In the genomic region with DNA sequence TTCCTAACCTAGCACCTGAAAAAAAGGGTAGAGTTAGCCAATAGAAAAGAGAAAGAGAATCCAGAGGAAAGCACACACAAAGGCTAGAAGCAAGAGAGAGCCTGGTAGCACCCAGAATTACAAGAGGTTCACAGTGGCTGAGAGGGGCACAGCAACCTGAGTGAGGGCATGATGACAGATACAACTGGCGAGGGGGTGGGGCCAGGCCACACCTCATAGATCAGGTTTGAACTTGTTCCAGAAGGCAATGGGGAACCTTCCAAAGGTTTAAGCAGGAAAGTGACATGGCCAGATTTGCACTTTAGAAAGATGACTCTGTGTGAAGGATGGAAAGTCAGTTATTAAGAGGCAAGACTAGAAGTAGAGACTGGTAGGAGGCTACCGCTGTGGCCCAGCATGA, we compare ENCODE assay signal across 29 cellular contexts.
DNase-seq lines count a peak whose midpoint lies in the region; ATAC-seq, FAIRE-seq and TF ChIP-seq lines count a peak whose summit lies in the region.
"Had no signal": no experiment of that assay in that cellular context is flagged by ENCODE, and none has a peak within 500 bp of the region (broad histone marks: within the 10 kb centered on the region; RNA-seq: fewer than 3 reads in every experiment).

No MANE protein-coding gene starts in this region.

- intact Hi-C loops in MCF 10A (cut with micrococcal nuclease): no loop called here
- intact Hi-C loops in breast epithelium (cut with DNase I; ENCODE audit: low total_unique reads): no loop called here

- H3K27ac ChIP-seq in breast epithelium: no peak overlapping the region
- H3K27ac ChIP-seq: BLaER1 treated with 17β-estradiol and CSF1 and Interleukin-3, amounts not matched to agents 10 nM and 100 nM; GM23248; KMS-11; PC-9; SJSA1 had no signal

- TF ChIP-seq POLR2A in breast epithelium (IDR thresholded peaks at IDR 0.05): no peak

- H3K4me3 Mint-ChIP-seq in MCF 10A (ENCODE audit: unreplicated experiment): no peak overlapping the region
- H3K4me3 Mint-ChIP-seq: CD4-positive, alpha-beta memory T cell; IgD-negative memory B cell had no signal

- H3K27me3 ChIP-seq in breast epithelium: no peaks in the 10 kb centered on the region
- H3K27me3 ChIP-seq in bronchial epithelial cell (ENCODE audit: control insufficient read depth, insufficient read depth, low read length): no peaks in the 10 kb centered on the region
- H3K27me3 ChIP-seq: BLaER1 treated with 17β-estradiol and CSF1 and Interleukin-3, amounts not matched to agents 10 nM and 100 nM; SJSA1 had no signal

- DNase-seq in MCF 10A (ENCODE audit: unreplicated experiment) (peak; percentile 16), breast epithelium (ENCODE audit: low spot score in 2 of 2) (no peak), bronchial epithelial cell (ENCODE audit: low read depth) (peak; percentile 78), islet precursor cell (peak; percentile 35), NCI-H2227 treated with DMSO at 0.1 percent for 48 hours (lab: John Stamatoyannopoulos, UW) (no peak), NCI-H345 (lab: John Stamatoyannopoulos, UW) (no peak)
- DNase-seq: CD4-positive, alpha-beta memory T cell; COR-L47; DMS79; EL; GDM1; NCI-H1048; NCI-H1417; NCI-H1694; NCI-H2029 treated with DMSO at 0.1 percent for 48 hours; NCI-H446 treated with DMSO at 0.1 percent for 48 hours; NCI-H526; NCI-H82; PC-9; Right ventricle myocardium superior had no signal

- POLR2A ChIA-PET in MCF 10A (lab: Yijun Ruan, JAX): no interaction called here

- no peaks in the 10 kb centered on the region for H3K9me3 ChIP-seq in breast epithelium
- H3K9me3 ChIP-seq: BLaER1 treated with 17β-estradiol and CSF1 and Interleukin-3, amounts not matched to agents 10 nM and 100 nM; HAP-1; SJSA1 had no signal

- peaks cover 11% of the 10 kb centered on the region for H3K27me3 Mint-ChIP-seq in MCF 10A (ENCODE audit: insufficient read depth, unreplicated experiment)

- peaks cover 10% of the 10 kb centered on the region for H3K4me1 Mint-ChIP-seq in MCF 10A (ENCODE audit: insufficient read depth, unreplicated experiment)
- H3K4me1 Mint-ChIP-seq: CD4-positive, alpha-beta memory T cell; IgD-negative memory B cell had no signal

- H3K27ac Mint-ChIP-seq in MCF 10A (ENCODE audit: low read depth, unreplicated experiment): no peak overlapping the region
- H3K27ac Mint-ChIP-seq: CD4-positive, alpha-beta memory T cell; IgD-negative memory B cell had no signal

- no peaks in the 10 kb centered on the region for H3K36me3 Mint-ChIP-seq in MCF 10A (ENCODE audit: insufficient read depth, unreplicated experiment)
- H3K36me3 Mint-ChIP-seq: CD4-positive, alpha-beta memory T cell; IgD-negative memory B cell had no signal

- no peak overlapping the region for H3K4me3 ChIP-seq in breast epithelium
- H3K4me3 ChIP-seq in bronchial epithelial cell (ENCODE audit: low read depth, low read length): no peak overlapping the region
- H3K4me3 ChIP-seq: BLaER1 treated with 17β-estradiol and CSF1 and Interleukin-3, amounts not matched to agents 10 nM and 100 nM; GM12878; GM23248; HAP-1; PC-9; SJSA1 had no signal

- no peaks in the 10 kb centered on the region for H3K36me3 ChIP-seq in breast epithelium
- no peaks in the 10 kb centered on the region for H3K36me3 ChIP-seq in bronchial epithelial cell (ENCODE audit: control insufficient read depth, insufficient read depth, low read length)
- H3K36me3 ChIP-seq: BLaER1 treated with 17β-estradiol and CSF1 and Interleukin-3, amounts not matched to agents 10 nM and 100 nM; HAP-1; SJSA1 had no signal

- CTCF ChIA-PET in MCF 10A (lab: Yijun Ruan, JAX): no interaction called here

- ATAC-seq in HG03039 (IDR thresholded peaks at IDR 0.05; ENCODE audit: unreplicated experiment): no peak
- ATAC-seq: GM12878 had no signal

- BruUV-seq in MCF 10A (replicated peaks; lab: Mats Ljungman, UMichigan): no TSS peak

- H3K9me3 Mint-ChIP-seq in MCF 10A (ENCODE audit: unreplicated experiment): no peaks in the 10 kb centered on the region
- H3K9me3 Mint-ChIP-seq: IgD-negative memory B cell had no signal

- no peak for FAIRE-seq in bronchial epithelial cell (lab: Jason Lieb, UNC)
- FAIRE-seq: A204.1, GM12878 had no signal

- no peaks in the 10 kb centered on the region for H3K4me1 ChIP-seq in breast epithelium
- H3K4me1 ChIP-seq: HAP-1 had no signal

- TF ChIP-seq CTCF in MCF 10A (IDR thresholded peaks at IDR 0.05; ENCODE audit: unreplicated experiment): no peak
- TF ChIP-seq CTCF in breast epithelium (IDR thresholded peaks at IDR 0.05): no peak
- TF ChIP-seq CTCF in bronchial epithelial cell (IDR thresholded peaks at IDR 0.05; ENCODE audit: insufficient read depth, low read length, severe bottlenecking): no peak

Comparison
In these comparisons a context has a peak if more than half of its experiments do, and no peak if none do; other contexts are left out.
1. DNase-seq: peak in MCF 10A (single experiment), bronchial epithelial cell (single experiment) and islet precursor cell (single experiment); none in breast epithelium (0 of 2), NCI-H2227 treated with DMSO at 0.1 percent for 48 hours (single experiment) and NCI-H345 (single experiment).